In the genomic region with DNA sequence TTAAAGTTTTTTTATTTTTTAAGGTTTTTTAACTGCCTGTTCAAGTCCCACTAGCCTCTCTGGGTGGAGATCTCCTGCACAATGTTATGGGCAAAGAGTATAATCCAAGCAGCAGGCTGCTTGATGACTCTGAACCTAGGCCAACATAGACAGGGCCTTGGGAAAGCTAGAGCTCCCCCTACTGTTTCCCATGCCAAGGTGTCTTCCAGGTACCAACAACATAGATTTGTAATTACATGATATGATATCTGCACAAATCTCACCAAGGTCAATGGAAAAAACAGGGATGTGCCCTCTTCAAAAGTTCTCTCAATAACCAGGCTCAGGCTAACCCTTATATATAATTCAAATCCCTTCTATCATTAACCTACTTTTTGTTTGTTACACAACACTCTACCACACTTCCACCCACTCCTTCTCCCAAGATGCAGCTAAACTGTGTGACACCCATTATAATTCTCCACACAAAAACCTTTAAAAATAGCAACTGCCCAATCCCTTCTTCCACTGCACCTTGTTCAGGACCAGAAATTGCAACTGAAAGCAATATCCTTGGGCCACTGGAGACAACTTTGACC, we compare ENCODE assay signal across 8 cellular contexts. TPM values are rescaled to one million over a fixed set of nuclear protein-coding genes. Genes with fewer than 3 reads are reported as not detected.
DNase-seq lines count a peak whose midpoint lies in the region; ATAC-seq and TF ChIP-seq lines count a peak whose summit lies in the region.

No MANE protein-coding gene starts in this region.

- DNase-seq in SKM-1 treated with dmso at 0.1 percent for 144 hours (lab: John Stamatoyannopoulos, UW; ENCODE audit: unreplicated experiment) (peak; percentile 24), SKM-1 (lab: John Stamatoyannopoulos, UW; ENCODE audit: unreplicated experiment) (no peak), T-helper 2 cell (peak in 4 of 5 experiments; percentile 5 to 72 (median 22)), choroid plexus epithelial cell (ENCODE audit: low read depth) (peak; percentile 79), lower lobe of right lung (no peak)
- DNase-seq in stimulated activated effector memory CD8-positive, alpha-beta T cell treated with anti-CD3 and anti-CD28 coated beads, Interleukin-12 subunit alpha, Interleukin-12 subunit beta, amount 100 ng/mL, for 72 hours (ENCODE audit: low spot score in 2 of 2): peak; percentile 25 to 60

- no peaks in the 10 kb centered on the region for H3K9me3 ChIP-seq in Loucy (ENCODE audit: insufficient read depth, low read depth, low read length)
- H3K9me3 ChIP-seq in lower lobe of right lung: no peaks in the 10 kb centered on the region

- H3K79me2 ChIP-seq in Loucy (ENCODE audit: insufficient read depth, low read length): no peaks in the 10 kb centered on the region

- H3K4me3 Mint-ChIP-seq in stimulated activated effector memory CD8-positive, alpha-beta T cell treated with anti-CD3 and anti-CD28 coated beads, Interleukin-12 subunit alpha, Interleukin-12 subunit beta, amount 100 ng/mL, for 72 hours: no peak overlapping the region

- peaks cover 7% of the 10 kb centered on the region for H4K20me1 ChIP-seq in Loucy (ENCODE audit: insufficient read depth, low read length, poor library complexity, severe bottlenecking)

- no peak overlapping the region for H3K27ac ChIP-seq in lower lobe of right lung

- intact Hi-C loops in lower lobe of right lung (cut with DNase I): no loop called here

- H3K4me2 ChIP-seq in Loucy (ENCODE audit: low read depth, low read length, poor library complexity, severe bottlenecking): no peak overlapping the region

- H3K4me3 ChIP-seq in Loucy (ENCODE audit: low read length, poor library complexity, severe bottlenecking) (no peak overlapping the region), choroid plexus epithelial cell (ENCODE audit: low read depth, low read length) (no peak overlapping the region), lower lobe of right lung (no peak overlapping the region)

- no peak overlapping the region for H2AFZ ChIP-seq in Loucy (ENCODE audit: low read length)

- peak; percentile 91 to 92 for ATAC-seq in lower lobe of right lung
- peak; percentile 86 for ATAC-seq in stimulated activated effector memory CD8-positive, alpha-beta T cell treated with anti-CD3 and anti-CD28 coated beads, Interleukin-12 subunit alpha, Interleukin-12 subunit beta, amount 100 ng/mL, for 72 hours
- ATAC-seq in HG02798 (IDR thresholded peaks at IDR 0.05; ENCODE audit: poor library complexity, unreplicated experiment): no peak

- TF ChIP-seq CTCF in Loucy (conservative IDR thresholded peaks at IDR 0.05; ENCODE audit: low read length): peak; percentile 87
- peak; percentile 88 for TF ChIP-seq CTCF in choroid plexus epithelial cell (conservative IDR thresholded peaks at IDR 0.05; ENCODE audit: low read depth, low read length)
- peak; percentile 71 for TF ChIP-seq CTCF in lower lobe of right lung (IDR thresholded peaks at IDR 0.05)

- no peaks in the 10 kb centered on the region for H3F3A ChIP-seq in Loucy (ENCODE audit: low read depth)

- no peak overlapping the region for H3K9ac ChIP-seq in Loucy (ENCODE audit: low read depth, low read length, poor library complexity, severe bottlenecking)

- H3K27me3 ChIP-seq in Loucy (ENCODE audit: insufficient read depth, low read length, poor library complexity, severe bottlenecking) (no peaks in the 10 kb centered on the region), lower lobe of right lung (ENCODE audit: low read depth) (no peaks in the 10 kb centered on the region)

- no peaks in the 10 kb centered on the region for H3K4me1 ChIP-seq in Loucy (ENCODE audit: insufficient read depth, low read length, poor library complexity, severe bottlenecking)
- no peaks in the 10 kb centered on the region for H3K4me1 ChIP-seq in lower lobe of right lung

- H3K36me3 Mint-ChIP-seq in stimulated activated effector memory CD8-positive, alpha-beta T cell treated with anti-CD3 and anti-CD28 coated beads, Interleukin-12 subunit alpha, Interleukin-12 subunit beta, amount 100 ng/mL, for 72 hours: peaks cover 100% of the 10 kb centered on the region

- H3K36me3 ChIP-seq in Loucy (ENCODE audit: insufficient read depth, low read length): peaks cover 81% of the 10 kb centered on the region; the same call in 1 of the 2 replicates
- peaks cover 78% of the 10 kb centered on the region for H3K36me3 ChIP-seq in lower lobe of right lung

- no peaks in the 10 kb centered on the region for H3K9me3 Mint-ChIP-seq in stimulated activated effector memory CD8-positive, alpha-beta T cell treated with anti-CD3 and anti-CD28 coated beads, Interleukin-12 subunit alpha, Interleukin-12 subunit beta, amount 100 ng/mL, for 72 hours

- H3K9me2 ChIP-seq in Loucy (replicated peaks; ENCODE audit: low read depth, low read length): no peaks in the 10 kb centered on the region

- H3K27ac Mint-ChIP-seq in stimulated activated effector memory CD8-positive, alpha-beta T cell treated with anti-CD3 and anti-CD28 coated beads, Interleukin-12 subunit alpha, Interleukin-12 subunit beta, amount 100 ng/mL, for 72 hours: peak overlapping the region; percentile 40

- H3K4me1 Mint-ChIP-seq in stimulated activated effector memory CD8-positive, alpha-beta T cell treated with anti-CD3 and anti-CD28 coated beads, Interleukin-12 subunit alpha, Interleukin-12 subunit beta, amount 100 ng/mL, for 72 hours: peaks cover 6% of the 10 kb centered on the region

RNA-seq across cellular contexts. Expression of a gene that starts 43.8 kb away (rescaled TPM):
- total RNA-seq in lower lobe of right lung: 24.3 TPM

RNA-seq across cellular contexts. Expression of a gene that starts 49.7 kb away (rescaled TPM):
- 59.8 TPM for total RNA-seq in lower lobe of right lung

Comparison
In these comparisons a context has a peak if more than half of its experiments do, and no peak if none do; other contexts are left out.
1. DNase-seq: peak in SKM-1 treated with dmso at 0.1 percent for 144 hours (single experiment), T-helper 2 cell (4 of 5), choroid plexus epithelial cell (single experiment) and stimulated activated effector memory CD8-positive, alpha-beta T cell treated with anti-CD3 and anti-CD28 coated beads, Interleukin-12 subunit alpha, Interleukin-12 subunit beta, amount 100 ng/mL, for 72 hours (2 of 2); none in SKM-1 (single experiment) and lower lobe of right lung (single experiment).
2. Peak in every context shown above with its lines, with median percentiles within 50 percentile points of each other: CTCF ChIP-seq.